In the genomic region with DNA sequence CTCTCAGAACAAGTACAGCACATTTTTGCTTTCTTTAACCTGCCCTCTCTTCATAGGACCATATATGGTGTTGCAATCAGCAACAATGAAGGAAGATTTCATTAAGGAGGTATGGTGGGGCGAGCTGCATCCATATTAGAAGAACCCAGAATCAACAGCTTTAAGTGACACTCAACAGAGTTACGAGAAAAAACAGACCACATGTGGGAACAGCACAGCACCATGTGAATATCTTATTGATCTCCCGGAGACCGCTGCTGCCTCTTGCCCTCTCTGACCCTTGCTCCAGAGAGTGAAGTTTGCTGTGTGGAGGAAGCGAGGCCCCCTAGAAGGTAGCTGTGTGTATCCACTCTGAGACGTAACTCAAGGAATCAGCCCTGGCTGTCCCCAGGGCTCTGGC, we compare ENCODE assay signal across 18 cellular contexts. TPM values are rescaled to one million over a fixed set of nuclear protein-coding genes. Genes with fewer than 3 reads are reported as not detected.
DNase-seq lines count a peak whose midpoint lies in the region; ATAC-seq and TF ChIP-seq lines count a peak whose summit lies in the region.
"Had no signal": no experiment of that assay in that cellular context is flagged by ENCODE, and none has a peak within 500 bp of the region (broad histone marks: within the 10 kb centered on the region; RNA-seq: fewer than 3 reads in every experiment).

No MANE protein-coding gene starts in this region.

- H3K36me3 ChIP-seq in BLaER1 treated with 17β-estradiol and CSF1 and Interleukin-3, amounts not matched to agents 10 nM and 100 nM: peaks cover 62 to 94% (median 87%) of the 10 kb centered on the region in 11 experiments
- peaks cover 3 to 91% of the 10 kb centered on the region in 2 donors for H3K36me3 ChIP-seq in gastroesophageal sphincter

- no peak for DNase-seq in activated naive CD8-positive, alpha-beta T cell treated with anti-CD3 and anti-CD28 coated beads, Interleukin-2, amount 50 U/mL, for 24 hours
- no peak for DNase-seq in activated naive CD8-positive, alpha-beta T cell treated with anti-CD3 and anti-CD28 coated beads for 36 hours
- DNase-seq in WTC11 (ENCODE audit: low spot score) (no peak), nephron progenitor cell (no peak)
- DNase-seq in stimulated activated CD8-positive, alpha-beta memory T cell treated with anti-CD3 and anti-CD28 coated beads, Interleukin-4, amount 100 ng/mL, for 48 hours: no peak
- DNase-seq: 8988T; Caco-2; CD4-positive, alpha-beta T cell; HCEC 1CT; IMR-90 had no signal

- H3K4me1 Mint-ChIP-seq in activated naive CD8-positive, alpha-beta T cell treated with anti-CD3 and anti-CD28 coated beads, Interleukin-2, amount 50 U/mL, for 24 hours: peaks cover 13% of the 10 kb centered on the region
- H3K4me1 Mint-ChIP-seq in activated naive CD8-positive, alpha-beta T cell treated with anti-CD3 and anti-CD28 coated beads for 36 hours: peaks cover 7% of the 10 kb centered on the region
- H3K4me1 Mint-ChIP-seq in WTC11 (peaks cover 11% of the 10 kb centered on the region), nephron progenitor cell (peaks cover 13% of the 10 kb centered on the region)
- H3K4me1 Mint-ChIP-seq: B cell had no signal

- no peak overlapping the region for H3K4me3 Mint-ChIP-seq in activated naive CD8-positive, alpha-beta T cell treated with anti-CD3 and anti-CD28 coated beads, Interleukin-2, amount 50 U/mL, for 24 hours
- H3K4me3 Mint-ChIP-seq in activated naive CD8-positive, alpha-beta T cell treated with anti-CD3 and anti-CD28 coated beads for 36 hours: no peak overlapping the region
- no peak overlapping the region for H3K4me3 Mint-ChIP-seq in WTC11
- H3K4me3 Mint-ChIP-seq in nephron progenitor cell: no peak overlapping the region
- H3K4me3 Mint-ChIP-seq: B cell; CD4-positive, alpha-beta T cell had no signal

- H3K27ac Mint-ChIP-seq in activated naive CD8-positive, alpha-beta T cell treated with anti-CD3 and anti-CD28 coated beads, Interleukin-2, amount 50 U/mL, for 24 hours: peak overlapping the region; percentile 42
- no peak overlapping the region for H3K27ac Mint-ChIP-seq in activated naive CD8-positive, alpha-beta T cell treated with anti-CD3 and anti-CD28 coated beads for 36 hours
- H3K27ac Mint-ChIP-seq in WTC11 (peak overlapping the region; percentile 68; the same call in 1 of the 2 replicates), nephron progenitor cell (peak overlapping the region; percentile 90)
- H3K27ac Mint-ChIP-seq: B cell; CD4-positive, alpha-beta T cell had no signal

- POLR2A ChIA-PET in WTC11 (lab: Charles Lee): interaction anchor here (1.8 kb wide), 1 partner anchor 23 kb away, joined by 4 read pairs; no protein-coding TSS in a partner anchor

- H3K4me2 ChIP-seq in BLaER1 treated with 17β-estradiol and CSF1 and Interleukin-3, amounts not matched to agents 10 nM and 100 nM: peak overlapping the region in 8 of 11 experiments; percentile 30 to 74 (median 59); a peak in 16 of 22 replicates

- H3K9me3 Mint-ChIP-seq in activated naive CD8-positive, alpha-beta T cell treated with anti-CD3 and anti-CD28 coated beads, Interleukin-2, amount 50 U/mL, for 24 hours: no peaks in the 10 kb centered on the region
- H3K9me3 Mint-ChIP-seq in activated naive CD8-positive, alpha-beta T cell treated with anti-CD3 and anti-CD28 coated beads for 36 hours: no peaks in the 10 kb centered on the region
- H3K9me3 Mint-ChIP-seq in WTC11 (no peaks in the 10 kb centered on the region), nephron progenitor cell (no peaks in the 10 kb centered on the region)
- H3K9me3 Mint-ChIP-seq: CD4-positive, alpha-beta T cell had no signal

- H3K9ac ChIP-seq in BLaER1 treated with 17β-estradiol and CSF1 and Interleukin-3, amounts not matched to agents 10 nM and 100 nM: peak overlapping the region in 6 of 11 experiments; percentile 6 to 19 (median 12); a peak in 6 of 22 replicates

- TF ChIP-seq CTCF in WTC11 (IDR thresholded peaks at IDR 0.05) (no peak), nephron progenitor cell (IDR thresholded peaks at IDR 0.05) (no peak), gastroesophageal sphincter (IDR thresholded peaks at IDR 0.05) (no peak)

- CTCF ChIA-PET in WTC11 (lab: Charles Lee): interaction anchor here (0.8 to 1.4 kb wide), 2 partner anchors 26 to 88 kb away, joined by 3 read pairs; no protein-coding TSS in a partner anchor

- peak overlapping the region in 2 of 11 experiments; percentile 3 to 7; a peak in 1 of 22 replicates for H3K27ac ChIP-seq in BLaER1 treated with 17β-estradiol and CSF1 and Interleukin-3, amounts not matched to agents 10 nM and 100 nM
- no peak overlapping the region for H3K27ac ChIP-seq in gastroesophageal sphincter
- H3K27ac ChIP-seq: C4-2B had no signal

- H3K27me3 ChIP-seq in BLaER1 treated with 17β-estradiol and CSF1 and Interleukin-3, amounts not matched to agents 10 nM and 100 nM: no peaks in the 10 kb centered on the region
- H3K27me3 ChIP-seq in gastroesophageal sphincter: no peaks in the 10 kb centered on the region

- no peak for ATAC-seq in activated naive CD8-positive, alpha-beta T cell treated with anti-CD3 and anti-CD28 coated beads, Interleukin-2, amount 50 U/mL, for 24 hours
- ATAC-seq in WTC11 (peak; percentile 43; the same call in 1 of the 2 replicates), GM21423 (IDR thresholded peaks at IDR 0.05; ENCODE audit: unreplicated experiment) (no peak), gastroesophageal sphincter (no peak)
- ATAC-seq: K562 had no signal

- H3K36me3 Mint-ChIP-seq in activated naive CD8-positive, alpha-beta T cell treated with anti-CD3 and anti-CD28 coated beads, Interleukin-2, amount 50 U/mL, for 24 hours (ENCODE audit: low read depth): peaks cover 30% of the 10 kb centered on the region
- peaks cover 4% of the 10 kb centered on the region for H3K36me3 Mint-ChIP-seq in activated naive CD8-positive, alpha-beta T cell treated with anti-CD3 and anti-CD28 coated beads for 36 hours
- H3K36me3 Mint-ChIP-seq in WTC11: peaks cover 18% of the 10 kb centered on the region
- peaks cover 34% of the 10 kb centered on the region for H3K36me3 Mint-ChIP-seq in nephron progenitor cell (ENCODE audit: low read depth)

- no peaks in the 10 kb centered on the region for H3K27me3 Mint-ChIP-seq in activated naive CD8-positive, alpha-beta T cell treated with anti-CD3 and anti-CD28 coated beads, Interleukin-2, amount 50 U/mL, for 24 hours
- no peaks in the 10 kb centered on the region for H3K27me3 Mint-ChIP-seq in activated naive CD8-positive, alpha-beta T cell treated with anti-CD3 and anti-CD28 coated beads for 36 hours
- H3K27me3 Mint-ChIP-seq in WTC11 (ENCODE audit: low read depth) (no peaks in the 10 kb centered on the region), nephron progenitor cell (ENCODE audit: low read depth, poor library complexity) (peaks cover 2% of the 10 kb centered on the region)
- H3K27me3 Mint-ChIP-seq: B cell; CD4-positive, alpha-beta T cell had no signal

- no peak for TF ChIP-seq POLR2A in gastroesophageal sphincter (IDR thresholded peaks at IDR 0.05)

- no peaks in the 10 kb centered on the region for H3K9me3 ChIP-seq in BLaER1 treated with 17β-estradiol and CSF1 and Interleukin-3, amounts not matched to agents 10 nM and 100 nM (replicated peaks in 1 of 11)
- no peaks in the 10 kb centered on the region for H3K9me3 ChIP-seq in gastroesophageal sphincter
- H3K9me3 ChIP-seq: Caco-2 had no signal

- H3K4me3 ChIP-seq in BLaER1 treated with 17β-estradiol and CSF1 and Interleukin-3, amounts not matched to agents 10 nM and 100 nM: no peak overlapping the region
- no peak overlapping the region for H3K4me3 ChIP-seq in gastroesophageal sphincter
- H3K4me3 ChIP-seq: K562 had no signal

- WGBS in gastroesophageal sphincter (ENCODE audit: low coverage in 1 of 2), 2 donors: 76% methylated on average over 4 of the region's 6 CpGs; no CpG with 5 or more reads in 1 of the 2 donors

- H4K20me1 ChIP-seq in BLaER1 treated with 17β-estradiol and CSF1 and Interleukin-3, amounts not matched to agents 10 nM and 100 nM: no peaks in the 10 kb centered on the region; a peak in 1 of 22 replicates

- peaks cover 0 to 27% (median 19%) of the 10 kb centered on the region in 10 experiments; a peak in 16 of 20 replicates for H3K4me1 ChIP-seq in BLaER1 treated with 17β-estradiol and CSF1 and Interleukin-3, amounts not matched to agents 10 nM and 100 nM
- peaks cover 0 to 15% (median 0%) of the 10 kb centered on the region in 3 donors for H3K4me1 ChIP-seq in gastroesophageal sphincter

- TF ChIP-seq EP300 in gastroesophageal sphincter (IDR thresholded peaks at IDR 0.05): no peak

TF ChIP-seq in WTC11, 78 proteins besides CTCF, POLR2A, EP300 and RAD21 (continues in another document):
- TF ChIP-seq, protein P1, sequence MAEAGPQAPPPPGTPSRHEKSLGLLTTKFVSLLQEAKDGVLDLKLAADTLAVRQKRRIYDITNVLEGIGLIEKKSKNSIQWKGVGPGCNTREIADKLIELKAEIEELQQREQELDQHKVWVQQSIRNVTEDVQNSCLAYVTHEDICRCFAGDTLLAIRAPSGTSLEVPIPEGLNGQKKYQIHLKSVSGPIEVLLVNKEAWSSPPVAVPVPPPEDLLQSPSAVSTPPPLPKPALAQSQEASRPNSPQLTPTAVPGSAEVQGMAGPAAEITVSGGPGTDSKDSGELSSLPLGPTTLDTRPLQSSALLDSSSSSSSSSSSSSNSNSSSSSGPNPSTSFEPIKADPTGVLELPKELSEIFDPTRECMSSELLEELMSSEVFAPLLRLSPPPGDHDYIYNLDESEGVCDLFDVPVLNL (CRISPR knock-in tag; IDR thresholded peaks at IDR 0.05; ENCODE audit: borderline replicate concordance, low read depth): no peak

RNA-seq across cellular contexts. Expression of a gene that starts 12.9 kb away (rescaled TPM):
- total RNA-seq in activated naive CD8-positive, alpha-beta T cell treated with anti-CD3 and anti-CD28 coated beads for 36 hours: not detected
- 8.9 to 12.6 TPM (median 10.1 TPM) in 3 replicates for total RNA-seq in WTC11 (2021)
- 1 to 10 TPM in 3 of 4 donors, under 1 TPM in 1; 0.67 to 5.1 (median 2.5) TPM for total RNA-seq in gastroesophageal sphincter
- total RNA-seq: B cell; CD4-positive, alpha-beta T cell had no signal

RNA-seq across cellular contexts. Expression of a gene that starts 37.9 kb away (rescaled TPM):
- total RNA-seq in activated naive CD8-positive, alpha-beta T cell treated with anti-CD3 and anti-CD28 coated beads for 36 hours: 10 to 100 TPM; 26.5 to 28.0 TPM
- 18.6 to 23.3 TPM (median 22.1 TPM) in 3 replicates for total RNA-seq in WTC11 (2021)
- total RNA-seq in gastroesophageal sphincter: 10 to 100 TPM; 12.4 to 22.3 (median 16.7) TPM

RNA-seq across cellular contexts. Expression of a gene that starts 43.4 kb away (rescaled TPM):
- total RNA-seq in activated naive CD8-positive, alpha-beta T cell treated with anti-CD3 and anti-CD28 coated beads for 36 hours: not detected
- total RNA-seq in WTC11 (2021): not detected in 3 replicates
- not detected for total RNA-seq in gastroesophageal sphincter
- total RNA-seq: A673; B cell; Caco-2; CD4-positive, alpha-beta T cell; HT-29; IMR-90; K562 had no signal

RNA-seq across cellular contexts. Expression of a gene that starts 52.1 kb away (rescaled TPM):
- 10 to 100 TPM; 42.6 to 43.2 TPM for total RNA-seq in activated naive CD8-positive, alpha-beta T cell treated with anti-CD3 and anti-CD28 coated beads for 36 hours
- total RNA-seq in WTC11 (2021) (30.4 to 40.6 TPM (median 34.0 TPM) in 3 replicates), gastroesophageal sphincter (10 to 100 TPM; 18.5 to 25.0 (median 21.8) TPM)
